In the genomic region with DNA sequence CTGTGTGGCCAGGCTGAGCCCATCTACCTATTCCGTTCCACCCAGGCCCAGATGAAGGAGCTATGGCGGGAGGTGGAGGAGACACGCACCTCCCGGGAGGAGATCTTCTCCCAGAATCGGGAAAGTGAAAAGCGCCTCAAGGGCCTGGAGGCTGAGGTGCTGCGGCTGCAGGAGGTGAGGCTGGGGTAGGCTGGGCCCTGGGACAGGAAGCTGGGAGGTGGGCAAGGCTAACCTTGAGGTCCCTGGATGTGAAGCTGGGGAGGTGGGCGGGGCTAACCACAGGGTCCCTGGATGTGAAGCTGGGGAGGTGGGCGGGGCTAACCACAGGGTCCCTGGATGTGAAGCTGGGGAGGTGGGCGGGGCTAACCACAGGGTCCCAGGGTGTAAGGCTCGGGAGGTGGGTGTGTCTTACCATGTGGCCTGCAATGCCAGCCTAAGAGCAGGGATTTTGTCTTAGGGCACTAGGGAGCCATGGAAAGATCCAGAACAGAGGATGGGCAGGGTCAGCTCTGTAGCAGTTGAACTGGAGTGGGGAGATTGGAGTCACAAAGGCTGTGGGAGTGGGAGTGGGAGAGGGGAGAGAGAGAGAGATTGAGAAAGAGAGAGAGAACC, we compare ENCODE assay signal across 1 cellular context.
TF ChIP-seq lines count a peak whose summit lies in the region.

No MANE protein-coding gene starts in this region.

TF ChIP-seq in H1, 55 proteins besides CTCF, POLR2A, EP300 and RAD21:
- TF ChIP-seq SP2 (IDR thresholded peaks at IDR 0.05; ENCODE audit: low read length) (no peak), SIN3A (conservative IDR thresholded peaks at IDR 0.05 in 1 of 2, IDR thresholded peaks at IDR 0.05 in 1 of 2; ENCODE audit: low read depth in 1 of 2, low read length in 2 of 2) (no peak), BACH1 (IDR thresholded peaks at IDR 0.05; ENCODE audit: low read length) (no peak)
- TF ChIP-seq, protein P1, sequence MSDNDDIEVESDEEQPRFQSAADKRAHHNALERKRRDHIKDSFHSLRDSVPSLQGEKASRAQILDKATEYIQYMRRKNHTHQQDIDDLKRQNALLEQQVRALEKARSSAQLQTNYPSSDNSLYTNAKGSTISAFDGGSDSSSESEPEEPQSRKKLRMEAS (IDR thresholded peaks at IDR 0.05), result peak; percentile 60; the same call in 1 of the 2 replicates
